In genomic region chr7:94241402-94241925, GRCh38 we compare ENCODE assay signal across 20 cellular contexts.
"Had no signal": no experiment of that assay in that cellular context is flagged by ENCODE, and none has a peak within 500 bp of the region (broad histone marks: within the 10 kb centered on the region; RNA-seq: fewer than 3 reads in every experiment).

No MANE protein-coding gene starts in this region.

- H3K4me3 ChIP-seq: SJSA1 had no signal

- H3K27ac ChIP-seq: SJSA1 had no signal

- ATAC-seq: Panc1, PC-3 had no signal

- DNase-seq: KBM-7; NCI-H1092; NCI-H1105 treated with DMSO at 0.1 percent for 48 hours; NCI-H1417 treated with DMSO at 0.1 percent for 48 hours; NCI-H146; NCI-H1694 treated with DMSO at 0.1 percent for 48 hours; NCI-H1930; NCI-H2081; NCI-H2107; NCI-H2227 treated with DMSO at 0.1 percent for 48 hours; NCI-H524 treated with DMSO at 0.1 percent for 48 hours; NCI-H69; NCI-H774; NK-92 treated with Interleukin-12 subunit alpha and Interleukin-12 subunit beta, amount 100 ng/mL, for 24 hours; PC-3; Right ventricle myocardium superior; RPMI8226; SIG-M5 had no signal

- H3K36me3 ChIP-seq: SJSA1 had no signal

- H3K27me3 ChIP-seq: SJSA1 had no signal

- H3K9me3 ChIP-seq: SJSA1 had no signal

- H3K4me1 ChIP-seq: SJSA1 had no signal
